Comparison of ENCODE assay signal across 8 cellular contexts in genomic region chrX:11759172-11759460, GRCh38.
DNase-seq lines count a peak whose midpoint lies in the region; ATAC-seq and TF ChIP-seq lines count a peak whose summit lies in the region.

No MANE protein-coding gene starts in this region.

- H3K36me3 Mint-ChIP-seq in stimulated activated naive CD8-positive, alpha-beta T cell treated with anti-CD3 and anti-CD28 coated beads, Interleukin-15, Interleukin-2, amounts not matched to agents 100 ng/mL and 50 ng/mL, for 24 hours (ENCODE audit: low read depth) = peaks cover 30% of the 10 kb centered on the region

- peaks cover 11% of the 10 kb centered on the region for H3K4me1 ChIP-seq in mucosa of stomach (ENCODE audit: control insufficient read depth, insufficient read depth, low read length)

- ATAC-seq in stimulated activated naive CD8-positive, alpha-beta T cell treated with anti-CD3 and anti-CD28 coated beads, Interleukin-15, Interleukin-2, amounts not matched to agents 100 U/mL and 50 U/mL, for 24 hours = no peak
- no peak for ATAC-seq in GM18873 (IDR thresholded peaks at IDR 0.05; ENCODE audit: low FRiP score, unreplicated experiment)
- no peak for ATAC-seq in GM19023 (IDR thresholded peaks at IDR 0.05; ENCODE audit: unreplicated experiment)
- no peak for ATAC-seq in GM19351 (IDR thresholded peaks at IDR 0.05; ENCODE audit: unreplicated experiment)

- H3K9me3 ChIP-seq in mucosa of stomach (ENCODE audit: control insufficient read depth, low read length) = no peaks in the 10 kb centered on the region

- H3K27ac Mint-ChIP-seq in stimulated activated naive CD8-positive, alpha-beta T cell treated with anti-CD3 and anti-CD28 coated beads, Interleukin-15, Interleukin-2, amounts not matched to agents 100 ng/mL and 50 ng/mL, for 24 hours = peak overlapping the region; percentile 96

- H3K4me3 Mint-ChIP-seq in stimulated activated naive CD8-positive, alpha-beta T cell treated with anti-CD3 and anti-CD28 coated beads, Interleukin-15, Interleukin-2, amounts not matched to agents 100 ng/mL and 50 ng/mL, for 24 hours = peak overlapping the region; percentile 94

- H3K27me3 ChIP-seq in mucosa of stomach (ENCODE audit: control insufficient read depth, insufficient read depth, low read length) = no peaks in the 10 kb centered on the region

- no peaks in the 10 kb centered on the region for H3K36me3 ChIP-seq in mucosa of stomach (ENCODE audit: control insufficient read depth, insufficient read depth, low read length)

- peak overlapping the region; percentile 77 for H3K9ac ChIP-seq in mucosa of stomach (ENCODE audit: low read length)

- DNase-seq in stimulated activated naive CD8-positive, alpha-beta T cell treated with anti-CD3 and anti-CD28 coated beads, Interleukin-15, Interleukin-2, amounts not matched to agents 100 U/mL and 50 U/mL, for 24 hours = no peak
- DNase-seq in cardiac fibroblast (ENCODE audit: low read depth in 2 of 2) = no peak
- DNase-seq in hepatic stellate cell (ENCODE audit: low spot score) = no peak

- H3K27me3 Mint-ChIP-seq in stimulated activated naive CD8-positive, alpha-beta T cell treated with anti-CD3 and anti-CD28 coated beads, Interleukin-15, Interleukin-2, amounts not matched to agents 100 ng/mL and 50 ng/mL, for 24 hours = no peaks in the 10 kb centered on the region

- H3K4me3 ChIP-seq in cardiac fibroblast (replicated peaks in 1 of 2; ENCODE audit: low read depth in 2 of 2, low read length in 2 of 2) (peak overlapping the region; percentile 79 to 80), mucosa of stomach (ENCODE audit: low read length) (peak overlapping the region; percentile 89)

- H3K4me1 Mint-ChIP-seq in stimulated activated naive CD8-positive, alpha-beta T cell treated with anti-CD3 and anti-CD28 coated beads, Interleukin-15, Interleukin-2, amounts not matched to agents 100 ng/mL and 50 ng/mL, for 24 hours (ENCODE audit: low read depth) = peaks cover 36% of the 10 kb centered on the region

- H3K9me3 Mint-ChIP-seq in stimulated activated naive CD8-positive, alpha-beta T cell treated with anti-CD3 and anti-CD28 coated beads, Interleukin-15, Interleukin-2, amounts not matched to agents 100 ng/mL and 50 ng/mL, for 24 hours = no peaks in the 10 kb centered on the region

- TF ChIP-seq CTCF in cardiac fibroblast (IDR thresholded peaks at IDR 0.05; ENCODE audit: low read depth, low read length) = no peak
